8 cellular contexts compared by ENCODE assay signal in genomic region chr22:38872831-38873248, GRCh38. TPM values are rescaled to one million over a fixed set of nuclear protein-coding genes. Genes with fewer than 3 reads are reported as not detected.
DNase-seq lines count a peak whose midpoint lies in the region; ATAC-seq, FAIRE-seq and TF ChIP-seq lines count a peak whose summit lies in the region.

No MANE protein-coding gene starts in this region.

- ATAC-seq in GM19452 (IDR thresholded peaks at IDR 0.05; ENCODE audit: unreplicated experiment), result no peak

- H3K4me2 ChIP-seq in astrocyte (ENCODE audit: low read length), result peak overlapping the region; percentile 98

- no peak for FAIRE-seq in astrocyte (lab: Jason Lieb, UNC)

- DNase-seq in EL (peak; percentile 46), NCI-H1105 (lab: John Stamatoyannopoulos, UW) (peak; percentile 53), astrocyte (ENCODE audit: low read depth) (no peak), hippocampal formation (lab: John Stamatoyannopoulos, UW) (peak; percentile 35 to 57), progenitor cell of endocrine pancreas (ENCODE audit: low spot score, unreplicated experiment) (peak; percentile 47), superior temporal gyrus (ENCODE audit: extremely low spot score) (no peak)
- DNase-seq in activated CD4-positive, alpha-beta T cell treated with anti-CD3 and anti-CD28 coated beads, Interleukin-2, amount 50 U/mL, for 1 hour, result no peak

- H4K20me1 ChIP-seq in astrocyte (ENCODE audit: insufficient read depth, low read length), result peaks cover 32% of the 10 kb centered on the region

- no peaks in the 10 kb centered on the region for H3K36me3 ChIP-seq in astrocyte (ENCODE audit: insufficient read depth, low read length)

- peak overlapping the region; percentile 27 for H3K27ac ChIP-seq in astrocyte (ENCODE audit: low read depth, low read length)

- H2AFZ ChIP-seq in astrocyte (ENCODE audit: low read depth, low read length), result peak overlapping the region; percentile 96

- peaks cover under 1% of the 10 kb centered on the region for H3K9me3 ChIP-seq in astrocyte (ENCODE audit: insufficient read depth, low read depth, low read length)

- no peaks in the 10 kb centered on the region for H3K9me3 Mint-ChIP-seq in astrocyte (ENCODE audit: unreplicated experiment)
- no peaks in the 10 kb centered on the region for H3K9me3 Mint-ChIP-seq in progenitor cell of endocrine pancreas (ENCODE audit: low read depth)

- peaks cover 15% of the 10 kb centered on the region for H3K27me3 ChIP-seq in astrocyte (ENCODE audit: insufficient read depth, low read length)

- H3K4me3 Mint-ChIP-seq in astrocyte (ENCODE audit: unreplicated experiment) (peak overlapping the region; percentile 93), progenitor cell of endocrine pancreas (ENCODE audit: low read depth) (peak overlapping the region; percentile 96)

- H3K27ac Mint-ChIP-seq in astrocyte (ENCODE audit: unreplicated experiment) (peak overlapping the region; percentile 96), progenitor cell of endocrine pancreas (peak overlapping the region; percentile 99)

- H3K27me3 Mint-ChIP-seq in astrocyte (ENCODE audit: low read depth, unreplicated experiment) (peaks cover 3% of the 10 kb centered on the region), progenitor cell of endocrine pancreas (peaks cover 17% of the 10 kb centered on the region)

- H3K9ac ChIP-seq in astrocyte (ENCODE audit: low read length), result peak overlapping the region; percentile 83

- peak overlapping the region; percentile 80 for H3K4me3 ChIP-seq in astrocyte (ENCODE audit: insufficient read depth, low read depth, low read length)

- peaks cover 9% of the 10 kb centered on the region for H3K4me1 Mint-ChIP-seq in astrocyte (ENCODE audit: low read depth, unreplicated experiment)
- peaks cover 21% of the 10 kb centered on the region for H3K4me1 Mint-ChIP-seq in progenitor cell of endocrine pancreas (ENCODE audit: low read depth)

- H3K4me1 ChIP-seq in astrocyte (ENCODE audit: insufficient read depth, low read length), result peaks cover 10% of the 10 kb centered on the region

- H3K36me3 Mint-ChIP-seq in astrocyte (ENCODE audit: low read depth, unreplicated experiment) (peaks cover 2% of the 10 kb centered on the region), progenitor cell of endocrine pancreas (ENCODE audit: insufficient read depth) (peaks cover 5% of the 10 kb centered on the region)

- TF ChIP-seq CTCF in astrocyte (IDR thresholded peaks at IDR 0.05; ENCODE audit: insufficient read depth, low read depth, low read length) (no peak), progenitor cell of endocrine pancreas (IDR thresholded peaks at IDR 0.05; ENCODE audit: unreplicated experiment) (no peak)

- peaks cover 21% of the 10 kb centered on the region for H3K79me2 ChIP-seq in astrocyte (ENCODE audit: insufficient read depth, low read length)

RNA-seq across cellular contexts. Expression of gene CBX6, which starts 0.8 kb away (rescaled TPM):
- 34.9 and 38.9 TPM in 2 replicates for total RNA-seq in astrocyte
- total RNA-seq in progenitor cell of endocrine pancreas, result 38.8 and 39.6 TPM in 2 replicates

RNA-seq across cellular contexts. Expression of gene NPTXR, which starts 29.0 kb away (rescaled TPM):
- total RNA-seq in astrocyte, result 5.1 and 5.4 TPM in 2 replicates
- 4.7 TPM in 2 replicates for total RNA-seq in progenitor cell of endocrine pancreas

Comparison
In these comparisons a context has a peak if more than half of its experiments do, and no peak if none do; other contexts are left out.
1. DNase-seq: peak in EL (single experiment), NCI-H1105 (single experiment), hippocampal formation (2 of 2) and progenitor cell of endocrine pancreas (single experiment); none in astrocyte (single experiment), superior temporal gyrus (single experiment) and activated CD4-positive, alpha-beta T cell treated with anti-CD3 and anti-CD28 coated beads, Interleukin-2, amount 50 U/mL, for 1 hour (single experiment).